ENCODE assay signal across 1 cellular context in genomic region chrX:139209342-139209741, GRCh38.
A peak's percentile ranks its signal among the peaks of the same experiment; 100 is the strongest.
TF ChIP-seq lines count a peak whose summit lies in the region.

No MANE protein-coding gene starts in this region.

TF ChIP-seq in K562, 482 proteins besides CTCF, POLR2A, EP300 and RAD21 (continued from another document and continues in another):
- TF ChIP-seq CUX1 (CRISPR knock-in tag; IDR thresholded peaks at IDR 0.05) (no peak), CREB3 (tag; conservative IDR thresholded peaks at IDR 0.05; ENCODE audit: low read depth) (peak; percentile 73; the same call in 1 of the 2 replicates), KDM2B (CRISPR knock-in tag; IDR thresholded peaks at IDR 0.05) (no peak), SNAPC5 (CRISPR knock-in tag; IDR thresholded peaks at IDR 0.05) (no peak), ELK1 (CRISPR knock-in tag; IDR thresholded peaks at IDR 0.05) (no peak), GTF2F1 (IDR thresholded peaks at IDR 0.05; ENCODE audit: low read depth, low read length) (no peak), NCOA2 (IDR thresholded peaks at IDR 0.05; ENCODE audit: partially characterized antibody in 2 of 2) (no peak), DNMT1 (IDR thresholded peaks at IDR 0.05) (no peak), MGA (IDR thresholded peaks at IDR 0.05) (peak; percentile 64), ZNF318 (IDR thresholded peaks at IDR 0.05; ENCODE audit: borderline replicate concordance in 1 of 2, low read depth in 1 of 2) (no peak), ZNF518B (CRISPR knock-in tag; IDR thresholded peaks at IDR 0.05) (no peak)
